In genomic region chr9:113957778-113958430, GRCh38 we compare ENCODE assay signal across 12 cellular contexts.
DNase-seq lines count a peak whose midpoint lies in the region; ATAC-seq and TF ChIP-seq lines count a peak whose summit lies in the region.
"Had no signal": no experiment of that assay in that cellular context is flagged by ENCODE, and none has a peak within 500 bp of the region (broad histone marks: within the 10 kb centered on the region; RNA-seq: fewer than 3 reads in every experiment).

No MANE protein-coding gene starts in this region.

- no peaks in the 10 kb centered on the region for H3K9me3 ChIP-seq in aorta (ENCODE audit: control insufficient read depth, low read length)
- H3K9me3 ChIP-seq: right atrium auricular region had no signal

- H3K27me3 ChIP-seq in aorta (ENCODE audit: control insufficient read depth in 1 of 2, insufficient read depth in 2 of 2, low read length in 1 of 2), result no peaks in the 10 kb centered on the region
- H3K27me3 ChIP-seq: right atrium auricular region had no signal

- TF ChIP-seq CTCF in foreskin fibroblast (IDR thresholded peaks at IDR 0.05; ENCODE audit: low read depth, low read length), result no peak
- TF ChIP-seq CTCF in retinal pigment epithelial cell (conservative IDR thresholded peaks at IDR 0.05; ENCODE audit: low read depth, low read length), result no peak

- WGBS in aorta, 2 donors, result 12 to 23% methylated on average over 5 of the region's 5 CpGs

- intact Hi-C loops in aorta (cut with DNase I), result loop anchor here (5.0 kb wide), 2 partner anchors 34 to 81 kb away; partner anchors contain the start of gene ZNF618 (in 1 of the 2)

- no peak overlapping the region for H3K27ac ChIP-seq in aorta (ENCODE audit: low read depth in 1 of 2, low read length in 2 of 2)
- H3K27ac ChIP-seq: right atrium auricular region had no signal

- DNase-seq in GM03348 (ENCODE audit: low spot score), result peak; percentile 87
- DNase-seq in foreskin fibroblast, result peak; percentile 78 to 91
- peak; percentile 80 for DNase-seq in retinal pigment epithelial cell (ENCODE audit: low read depth)
- DNase-seq in effector CD8-positive, alpha-beta T cell (lab: John Stamatoyannopoulos, UW), result no peak
- DNase-seq in aorta, result no peak
- DNase-seq in cortex of kidney (lab: John Stamatoyannopoulos, UW), result no peak
- DNase-seq: activated CD8-positive, alpha-beta memory T cell treated with anti-CD3 and anti-CD28 coated beads, Interleukin-2, amount 50 U/mL, for 48 hours had no signal

- no peaks in the 10 kb centered on the region for H3K36me3 ChIP-seq in aorta (ENCODE audit: control insufficient read depth in 1 of 2, insufficient read depth in 2 of 2, low read length in 1 of 2)
- H3K36me3 ChIP-seq: right atrium auricular region had no signal

- H3K4me3 ChIP-seq in foreskin fibroblast (ENCODE audit: low read depth in 1 of 2, low read length in 2 of 2), result peak overlapping the region in 1 of 2 donors; percentile 11
- H3K4me3 ChIP-seq in retinal pigment epithelial cell (ENCODE audit: low read length), result no peak overlapping the region
- no peak overlapping the region for H3K4me3 ChIP-seq in aorta (ENCODE audit: low read length in 2 of 2)
- H3K4me3 ChIP-seq: right atrium auricular region had no signal

- peak; percentile 85 for ATAC-seq in SK-N-SH treated with all-trans-retinoic acid at 6 μM for 48 hours
- no peak for ATAC-seq in HG03521 (IDR thresholded peaks at IDR 0.05; ENCODE audit: unreplicated experiment)
- ATAC-seq in aorta (ENCODE audit: low FRiP score), result no peak
- ATAC-seq: esophagus mucosa, Panc1 had no signal

- H3K4me1 ChIP-seq in aorta (ENCODE audit: control insufficient read depth in 1 of 2, insufficient read depth in 2 of 2, low read length in 2 of 2), result peaks cover 9 to 10% of the 10 kb centered on the region in 2 donors
- H3K4me1 ChIP-seq: right atrium auricular region had no signal

TF ChIP-seq in SK-N-SH treated with all-trans-retinoic acid at 6 μM for 48 hours, 23 proteins besides CTCF, POLR2A, EP300 and RAD21:
- TF ChIP-seq ZNF70 (CRISPR knock-in tag; IDR thresholded peaks at IDR 0.05) (no peak), PATZ1 (CRISPR knock-in tag; IDR thresholded peaks at IDR 0.05; ENCODE audit: borderline replicate concordance) (no peak), GLIS3 (CRISPR knock-in tag; IDR thresholded peaks at IDR 0.05) (no peak), BACH2 (CRISPR knock-in tag; IDR thresholded peaks at IDR 0.05; ENCODE audit: borderline replicate concordance) (no peak), ZFP3 (CRISPR knock-in tag; IDR thresholded peaks at IDR 0.05) (no peak), ZC3H10 (CRISPR knock-in tag; IDR thresholded peaks at IDR 0.05) (no peak), ISL1 (CRISPR knock-in tag; IDR thresholded peaks at IDR 0.05) (no peak; the same call in 1 of the 2 replicates), ZNF8 (CRISPR knock-in tag; IDR thresholded peaks at IDR 0.05) (no peak), PPARA (CRISPR knock-in tag; IDR thresholded peaks at IDR 0.05; ENCODE audit: borderline replicate concordance) (no peak), ESRRG (CRISPR knock-in tag; IDR thresholded peaks at IDR 0.05) (no peak), TOX (CRISPR knock-in tag; IDR thresholded peaks at IDR 0.05; ENCODE audit: borderline replicate concordance) (no peak), OSR1 (CRISPR knock-in tag; IDR thresholded peaks at IDR 0.05) (no peak), CREB5 (CRISPR knock-in tag; IDR thresholded peaks at IDR 0.05; ENCODE audit: low read depth) (no peak), ZNF565 (CRISPR knock-in tag; conservative IDR thresholded peaks at IDR 0.05; ENCODE audit: low read depth) (no peak)
- TF ChIP-seq, protein P1, sequence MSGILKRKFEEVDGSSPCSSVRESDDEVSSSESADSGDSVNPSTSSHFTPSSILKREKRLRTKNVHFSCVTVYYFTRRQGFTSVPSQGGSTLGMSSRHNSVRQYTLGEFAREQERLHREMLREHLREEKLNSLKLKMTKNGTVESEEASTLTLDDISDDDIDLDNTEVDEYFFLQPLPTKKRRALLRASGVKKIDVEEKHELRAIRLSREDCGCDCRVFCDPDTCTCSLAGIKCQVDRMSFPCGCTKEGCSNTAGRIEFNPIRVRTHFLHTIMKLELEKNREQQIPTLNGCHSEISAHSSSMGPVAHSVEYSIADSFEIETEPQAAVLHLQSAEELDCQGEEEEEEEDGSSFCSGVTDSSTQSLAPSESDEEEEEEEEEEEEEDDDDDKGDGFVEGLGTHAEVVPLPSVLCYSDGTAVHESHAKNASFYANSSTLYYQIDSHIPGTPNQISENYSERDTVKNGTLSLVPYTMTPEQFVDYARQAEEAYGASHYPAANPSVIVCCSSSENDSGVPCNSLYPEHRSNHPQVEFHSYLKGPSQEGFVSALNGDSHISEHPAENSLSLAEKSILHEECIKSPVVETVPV (CRISPR knock-in tag; IDR thresholded peaks at IDR 0.05), result no peak
- TF ChIP-seq, protein P2, sequence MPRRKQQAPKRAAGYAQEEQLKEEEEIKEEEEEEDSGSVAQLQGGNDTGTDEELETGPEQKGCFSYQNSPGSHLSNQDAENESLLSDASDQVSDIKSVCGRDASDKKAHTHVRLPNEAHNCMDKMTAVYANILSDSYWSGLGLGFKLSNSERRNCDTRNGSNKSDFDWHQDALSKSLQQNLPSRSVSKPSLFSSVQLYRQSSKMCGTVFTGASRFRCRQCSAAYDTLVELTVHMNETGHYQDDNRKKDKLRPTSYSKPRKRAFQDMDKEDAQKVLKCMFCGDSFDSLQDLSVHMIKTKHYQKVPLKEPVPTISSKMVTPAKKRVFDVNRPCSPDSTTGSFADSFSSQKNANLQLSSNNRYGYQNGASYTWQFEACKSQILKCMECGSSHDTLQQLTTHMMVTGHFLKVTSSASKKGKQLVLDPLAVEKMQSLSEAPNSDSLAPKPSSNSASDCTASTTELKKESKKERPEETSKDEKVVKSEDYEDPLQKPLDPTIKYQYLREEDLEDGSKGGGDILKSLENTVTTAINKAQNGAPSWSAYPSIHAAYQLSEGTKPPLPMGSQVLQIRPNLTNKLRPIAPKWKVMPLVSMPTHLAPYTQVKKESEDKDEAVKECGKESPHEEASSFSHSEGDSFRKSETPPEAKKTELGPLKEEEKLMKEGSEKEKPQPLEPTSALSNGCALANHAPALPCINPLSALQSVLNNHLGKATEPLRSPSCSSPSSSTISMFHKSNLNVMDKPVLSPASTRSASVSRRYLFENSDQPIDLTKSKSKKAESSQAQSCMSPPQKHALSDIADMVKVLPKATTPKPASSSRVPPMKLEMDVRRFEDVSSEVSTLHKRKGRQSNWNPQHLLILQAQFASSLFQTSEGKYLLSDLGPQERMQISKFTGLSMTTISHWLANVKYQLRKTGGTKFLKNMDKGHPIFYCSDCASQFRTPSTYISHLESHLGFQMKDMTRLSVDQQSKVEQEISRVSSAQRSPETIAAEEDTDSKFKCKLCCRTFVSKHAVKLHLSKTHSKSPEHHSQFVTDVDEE (CRISPR knock-in tag; IDR thresholded peaks at IDR 0.05), result no peak
TF ChIP-seq in SK-N-SH treated with all-trans-retinoic acid at 6 μM for 48 hours: peak in this region for 0.

Comparison
In these comparisons a context has a peak if more than half of its experiments do, and no peak if none do; other contexts are left out.
1. DNase-seq: peak in GM03348 (single experiment), foreskin fibroblast (2 of 2) and retinal pigment epithelial cell (single experiment); none in effector CD8-positive, alpha-beta T cell (single experiment), aorta (0 of 2) and cortex of kidney (single experiment).